ENCODE assay signal across 20 cellular contexts in the genomic region with DNA sequence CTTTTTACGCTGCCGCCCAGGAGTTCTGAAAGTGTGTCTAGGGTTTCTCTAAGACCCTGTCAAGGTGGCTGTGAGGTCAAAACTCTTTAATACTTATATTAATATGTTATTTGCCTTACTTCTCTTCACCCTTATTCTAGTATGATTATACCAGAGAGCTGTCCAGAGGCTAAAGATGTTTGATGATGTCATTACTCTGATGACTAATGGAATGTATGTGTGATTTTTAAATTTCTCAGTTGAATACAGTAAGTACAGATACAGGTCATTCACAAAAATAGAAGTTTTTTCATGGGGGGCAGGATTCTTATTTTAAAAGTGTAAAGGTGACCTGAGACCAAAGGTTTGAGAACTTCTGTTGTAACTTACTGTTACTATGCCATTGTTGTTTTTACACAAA.
A peak's percentile ranks its signal among the peaks of the same experiment; 100 is the strongest.
DNase-seq lines count a peak whose midpoint lies in the region; ATAC-seq, FAIRE-seq and TF ChIP-seq lines count a peak whose summit lies in the region.
"Had no signal": no experiment of that assay in that cellular context is flagged by ENCODE, and none has a peak within 500 bp of the region (broad histone marks: within the 10 kb centered on the region; RNA-seq: fewer than 3 reads in every experiment).

No MANE protein-coding gene starts in this region.

- TF ChIP-seq RAD21 in IMR-90 (IDR thresholded peaks at IDR 0.05; ENCODE audit: low read length): no peak

- H3K9ac ChIP-seq in IMR-90 (ENCODE audit: low read depth, low read length): no peak overlapping the region
- no peak overlapping the region for H3K9ac ChIP-seq in adipocyte (ENCODE audit: low read length)
- H3K9ac ChIP-seq in endothelial cell of umbilical vein (replicated peaks; ENCODE audit: extremely low read depth, insufficient read depth, low read length): no peak overlapping the region

- in situ Hi-C loops in IMR-90 (cut with MboI; ENCODE audit: low sequenced_read_pairs): no loop called here

- H4K20me1 ChIP-seq in IMR-90 (ENCODE audit: insufficient read depth, low read length) (no peaks in the 10 kb centered on the region), endothelial cell of umbilical vein (replicated peaks; ENCODE audit: control insufficient read depth, extremely low read depth, insufficient read depth, low read length) (no peaks in the 10 kb centered on the region)

- H3K9me1 ChIP-seq in IMR-90 (ENCODE audit: insufficient read depth, low read length) (no peaks in the 10 kb centered on the region), endothelial cell of umbilical vein (replicated peaks; ENCODE audit: control insufficient read depth, extremely low read depth, insufficient read depth, low read length) (no peaks in the 10 kb centered on the region)

- ATAC-seq in IMR-90 (ENCODE audit: low read depth): no peak
- no peak for ATAC-seq in GM21528 (IDR thresholded peaks at IDR 0.05; ENCODE audit: low FRiP score, unreplicated experiment)

- no peak for FAIRE-seq in endothelial cell of umbilical vein (lab: Jason Lieb, UNC)
- FAIRE-seq: H1 had no signal

- no peak overlapping the region for H4K8ac ChIP-seq in IMR-90 (ENCODE audit: low read depth in 2 of 2, low read length in 2 of 2)

- BruUV-seq in IMR-90 (replicated peaks; lab: Mats Ljungman, UMichigan): no TSS peak
- no TSS peak for BruUV-seq in endothelial cell of umbilical vein (replicated peaks; lab: Mats Ljungman, UMichigan)

- no peak overlapping the region for H2AFZ ChIP-seq in IMR-90 (replicated peaks; ENCODE audit: low read length, poor library complexity)
- H2AFZ ChIP-seq in endothelial cell of umbilical vein (ENCODE audit: low read depth, low read length): no peak overlapping the region

- no peak overlapping the region for H3K23ac ChIP-seq in IMR-90 (ENCODE audit: low read depth, low read length)

- H3K18ac ChIP-seq in IMR-90 (ENCODE audit: low read depth, low read length): no peak overlapping the region

- no peaks in the 10 kb centered on the region for H3K79me1 ChIP-seq in IMR-90 (ENCODE audit: low read depth in 1 of 2, low read length in 2 of 2)

- no peak overlapping the region for H4K5ac ChIP-seq in IMR-90 (ENCODE audit: low read depth, low read length)

- WGBS in IMR-90 (ENCODE audit: extremely low coverage in 2 of 2, insufficient read length in 1 of 2), 2 experiments: no CpG with 5 or more reads among the region's 2 CpGs

- H3K9me3 ChIP-seq in IMR-90 (ENCODE audit: control insufficient read depth, insufficient read depth, low read length) (no peaks in the 10 kb centered on the region), adipocyte (ENCODE audit: control insufficient read depth, low read length) (no peaks in the 10 kb centered on the region), endothelial cell of umbilical vein (replicated peaks; ENCODE audit: control insufficient read depth, insufficient read depth, low read length) (no peaks in the 10 kb centered on the region)
- H3K9me3 ChIP-seq: BE2C had no signal

- CTCF ChIA-PET in IMR-90 (lab: Yijun Ruan, JAX) (interaction anchor here (1.4 kb wide), 1 partner anchor 25 kb away, joined by 3 read pairs; no protein-coding TSS in a partner anchor), endothelial cell of umbilical vein (lab: Charles Lee) (no interaction called here)

- no peaks in the 10 kb centered on the region for H3K27me3 ChIP-seq in IMR-90 (ENCODE audit: control insufficient read depth, insufficient read depth, low read length)
- H3K27me3 ChIP-seq in adipocyte (replicated peaks; ENCODE audit: control insufficient read depth, insufficient read depth, low read length): no peaks in the 10 kb centered on the region
- H3K27me3 ChIP-seq in endothelial cell of umbilical vein (ENCODE audit: control insufficient read depth in 2 of 2, insufficient read depth in 2 of 2, low read length in 2 of 2): no peaks in the 10 kb centered on the region
- H3K27me3 ChIP-seq: BE2C, SJCRH30 had no signal

- H4K91ac ChIP-seq in IMR-90 (ENCODE audit: insufficient read depth, low read depth, low read length): no peak overlapping the region

- no peak overlapping the region for H2AK9ac ChIP-seq in IMR-90 (replicated peaks; ENCODE audit: low read depth, low read length, poor library complexity)

- no peak overlapping the region for H2AK5ac ChIP-seq in IMR-90 (ENCODE audit: low read depth, low read length)

- H3K79me2 ChIP-seq in endothelial cell of umbilical vein (ENCODE audit: control insufficient read depth, insufficient read depth, low read length): no peaks in the 10 kb centered on the region

- H3K27ac ChIP-seq in IMR-90 (ENCODE audit: insufficient read depth, low read length) (no peak overlapping the region), endothelial cell of umbilical vein (ENCODE audit: insufficient read depth, low read depth, low read length) (no peak overlapping the region)
- H3K27ac ChIP-seq: SJCRH30 had no signal

- dilution Hi-C loops in IMR-90 (cut with HindIII; ENCODE audit: low sequenced_read_pairs, unreplicated experiment): no loop called here
- dilution Hi-C loops in endothelial cell of umbilical vein (cut with MboI; ENCODE audit: extremely low pct_ligation_motif_present, low sequenced_read_pairs): no loop called here

- peak; percentile 15 for DNase-seq in IMR-90
- DNase-seq in adipocyte (ENCODE audit: low read depth): peak; percentile 13
- DNase-seq in endothelial cell of umbilical vein (ENCODE audit: low read depth, low spot score): no peak
- DNase-seq in kidney tubule cell (ENCODE audit: low spot score): peak; percentile 8
- DNase-seq in activated CD4-positive, alpha-beta T cell treated with anti-CD3 and anti-CD28 coated beads for 1 hour: no peak
- DNase-seq in DMS79 (lab: John Stamatoyannopoulos, UW): no peak
- DNase-seq in DMS53 treated with DMSO at 0.1 percent for 48 hours (lab: John Stamatoyannopoulos, UW; ENCODE audit: unreplicated experiment): no peak
- DNase-seq: BE2C; CD4-positive, alpha-beta T cell; DMS53; HFFc6; NCI-H1417; NCI-H187 treated with DMSO at 0.1 percent for 48 hours; NCI-H446; NCI-H69; NK-92 treated with Interleukin-12 subunit alpha and Interleukin-12 subunit beta, amount 100 ng/mL, for 24 hours; RPMI8226; SJCRH30 had no signal

- TF ChIP-seq CTCF in IMR-90 (conservative IDR thresholded peaks at IDR 0.05; ENCODE audit: low read depth, low read length) (no peak), endothelial cell of umbilical vein (IDR thresholded peaks at IDR 0.05; ENCODE audit: extremely low read depth in 1 of 2, insufficient read depth in 1 of 2, low read depth in 1 of 2, low read length in 2 of 2) (no peak)

- no peak overlapping the region for H2BK15ac ChIP-seq in IMR-90 (ENCODE audit: low read depth, low read length)

- H3K4me3 ChIP-seq in IMR-90 (ENCODE audit: insufficient read depth, low read depth, low read length) (no peak overlapping the region), adipocyte (ENCODE audit: low read length) (no peak overlapping the region), endothelial cell of umbilical vein (replicated peaks in 1 of 3; ENCODE audit: insufficient read depth in 1 of 3, low read depth in 1 of 3, low read length in 3 of 3) (no peak overlapping the region)
- H3K4me3 ChIP-seq: SJCRH30 had no signal

- TF ChIP-seq POLR2A in IMR-90 (IDR thresholded peaks at IDR 0.05; ENCODE audit: low read depth, low read length): no peak
- TF ChIP-seq POLR2A in endothelial cell of umbilical vein (IDR thresholded peaks at IDR 0.05; ENCODE audit: low read depth, low read length): no peak

- H3K36me3 ChIP-seq in IMR-90 (ENCODE audit: control insufficient read depth, insufficient read depth, low read length) (no peaks in the 10 kb centered on the region), adipocyte (ENCODE audit: control insufficient read depth, insufficient read depth, low read length, severe bottlenecking) (no peaks in the 10 kb centered on the region), endothelial cell of umbilical vein (ENCODE audit: control insufficient read depth in 2 of 2, extremely low read depth in 1 of 2, insufficient read depth in 2 of 2, low read length in 2 of 2) (no peaks in the 10 kb centered on the region)
- H3K36me3 ChIP-seq: BE2C, SJCRH30 had no signal

- H2BK20ac ChIP-seq in IMR-90 (ENCODE audit: low read depth, low read length): no peak overlapping the region

- H3K4ac ChIP-seq in IMR-90 (ENCODE audit: low read depth, low read length): no peak overlapping the region

- no peak overlapping the region for H2BK120ac ChIP-seq in IMR-90 (ENCODE audit: low read depth, low read length)

- no peak overlapping the region for H3K14ac ChIP-seq in IMR-90 (replicated peaks; ENCODE audit: low read depth, low read length)

- no peak overlapping the region for H2BK5ac ChIP-seq in IMR-90 (ENCODE audit: low read depth, low read length, poor library complexity, severe bottlenecking)

- POLR2A ChIA-PET in IMR-90 (lab: Charles Lee; ENCODE audit: unreplicated experiment) (no interaction called here), endothelial cell of umbilical vein (lab: Charles Lee) (no interaction called here)

- no peak overlapping the region for H3K56ac ChIP-seq in IMR-90 (ENCODE audit: extremely low read depth, insufficient read depth, low read length)

- intact Hi-C loops in IMR-90 (cut with micrococcal nuclease) (no loop called here), endothelial cell of umbilical vein (cut with micrococcal nuclease) (no loop called here)

- H3K4me2 ChIP-seq in IMR-90 (ENCODE audit: low read depth, low read length) (no peak overlapping the region), endothelial cell of umbilical vein (ENCODE audit: insufficient read depth, low read length) (no peak overlapping the region)

- no peaks in the 10 kb centered on the region for H3K4me1 ChIP-seq in IMR-90 (ENCODE audit: control insufficient read depth, insufficient read depth, low read length)
- H3K4me1 ChIP-seq in adipocyte (ENCODE audit: control insufficient read depth, insufficient read depth, low read length): no peaks in the 10 kb centered on the region
- H3K4me1 ChIP-seq in endothelial cell of umbilical vein (ENCODE audit: control insufficient read depth, extremely low read depth, insufficient read depth, low read length): no peaks in the 10 kb centered on the region
- H3K4me1 ChIP-seq: BE2C, SJCRH30 had no signal

TF ChIP-seq in IMR-90, 13 proteins besides CTCF, POLR2A, EP300 and RAD21 (continues in another document):
- TF ChIP-seq RCOR1 (IDR thresholded peaks at IDR 0.05; ENCODE audit: insufficient replicate concordance, low read length) (no peak), CEBPB (IDR thresholded peaks at IDR 0.05; ENCODE audit: low read depth, low read length) (no peak), MAZ (IDR thresholded peaks at IDR 0.05; ENCODE audit: borderline replicate concordance, low read depth, low read length) (no peak), SMC3 (IDR thresholded peaks at IDR 0.05; ENCODE audit: low read depth, low read length) (no peak), CHD1 (IDR thresholded peaks at IDR 0.05; ENCODE audit: low read depth, low read length) (no peak)

TF ChIP-seq in endothelial cell of umbilical vein, 7 proteins besides CTCF, POLR2A, EP300 and RAD21:
- TF ChIP-seq JUN (IDR thresholded peaks at IDR 0.05; ENCODE audit: borderline replicate concordance, insufficient read depth, insufficient read length, low read depth) (peak; percentile 7), POLR2AphosphoS5 (IDR thresholded peaks at IDR 0.05; ENCODE audit: insufficient read depth, low read depth, low read length) (no peak)

Comparison
In these comparisons a context has a peak if more than half of its experiments do, and no peak if none do; other contexts are left out.
1. DNase-seq: peak in IMR-90 (single experiment), adipocyte (single experiment) and kidney tubule cell (single experiment); none in endothelial cell of umbilical vein (single experiment), activated CD4-positive, alpha-beta T cell treated with anti-CD3 and anti-CD28 coated beads for 1 hour (single experiment), DMS79 (single experiment) and DMS53 treated with DMSO at 0.1 percent for 48 hours (single experiment).